In genomic region chr16:28364268-28365173, GRCh38 we compare ENCODE assay signal across 1 cellular context.
A peak's percentile ranks its signal among the peaks of the same experiment; 100 is the strongest.
TF ChIP-seq lines count a peak whose summit lies in the region.

No MANE protein-coding gene starts in this region.

TF ChIP-seq in HepG2, 621 proteins besides CTCF, POLR2A, EP300 and RAD21:
- peak; percentile 37; the same call in 1 of the 2 replicates for TF ChIP-seq GABPB1 (CRISPR knock-in tag; IDR thresholded peaks at IDR 0.05)
